26 cellular contexts compared by ENCODE assay signal in genomic region chr4:116070283-116070682, GRCh38.
DNase-seq lines count a peak whose midpoint lies in the region; ATAC-seq and FAIRE-seq lines count a peak whose summit lies in the region.
"Had no signal": no experiment of that assay in that cellular context is flagged by ENCODE, and none has a peak within 500 bp of the region (broad histone marks: within the 10 kb centered on the region; RNA-seq: fewer than 3 reads in every experiment).

No MANE protein-coding gene starts in this region.

- no peak for FAIRE-seq in HTR-8/SVneo (lab: Jason Lieb, UNC)
- FAIRE-seq: H1, K562, small intestine had no signal

- DNase-seq in RKO (ENCODE audit: low spot score) (peak; percentile 40), kidney tubule cell (ENCODE audit: low spot score) (peak; percentile 1), cerebellum (ENCODE audit: low spot score) (no peak), C1 segment of cervical spinal cord (lab: John Stamatoyannopoulos, UW) (no peak), Kasumi-1 (lab: John Stamatoyannopoulos, UW) (no peak), HTR-8/SVneo (ENCODE audit: insufficient read length, low spot score) (no peak)
- DNase-seq: activated CD4-positive, alpha-beta T cell treated with anti-CD3 and anti-CD28 coated beads for 4 hours; activated naive CD4-positive, alpha-beta T cell treated with anti-CD3 and anti-CD28 coated beads, Interleukin-2, amount 50 U/mL, for 16 hours; activated T-cell treated with anti-CD3 and anti-CD28 coated beads, Interleukin-2, amount 50 U/mL, for 48 hours; CD4-positive, CD25-positive, alpha-beta regulatory T cell; DMS153; effector CD4-positive, alpha-beta T cell; gastrocnemius medialis; NCI-H1694 treated with DMSO at 0.1 percent for 48 hours; NCI-H774; occipital lobe; small intestine; stimulated activated CD4-positive, alpha-beta T cell treated with anti-CD3 and anti-CD28 coated beads, Interleukin-2, amount 100 ng/mL, for 24 hours; T-helper 1 cell; testis had no signal

- ATAC-seq in GM18499 (IDR thresholded peaks at IDR 0.05; ENCODE audit: insufficient read depth, unreplicated experiment) (peak; percentile 49), HG03354 (IDR thresholded peaks at IDR 0.05; ENCODE audit: poor library complexity, severe bottlenecking, unreplicated experiment) (peak; percentile 54)
- ATAC-seq: esophagus mucosa; gastrocnemius medialis; K562; stimulated activated effector memory CD8-positive, alpha-beta T cell treated with anti-CD3 and anti-CD28 coated beads, Interleukin-12 subunit alpha, Interleukin-12 subunit beta, amount 100 ng/mL, for 72 hours had no signal

Comparison
In these comparisons a context has a peak if more than half of its experiments do, and no peak if none do; other contexts are left out.
1. DNase-seq: peak in RKO (single experiment) and kidney tubule cell (single experiment); none in cerebellum (single experiment), C1 segment of cervical spinal cord (0 of 14), Kasumi-1 (0 of 2) and HTR-8/SVneo (single experiment).